1 cellular context compared by ENCODE assay signal in the genomic region with DNA sequence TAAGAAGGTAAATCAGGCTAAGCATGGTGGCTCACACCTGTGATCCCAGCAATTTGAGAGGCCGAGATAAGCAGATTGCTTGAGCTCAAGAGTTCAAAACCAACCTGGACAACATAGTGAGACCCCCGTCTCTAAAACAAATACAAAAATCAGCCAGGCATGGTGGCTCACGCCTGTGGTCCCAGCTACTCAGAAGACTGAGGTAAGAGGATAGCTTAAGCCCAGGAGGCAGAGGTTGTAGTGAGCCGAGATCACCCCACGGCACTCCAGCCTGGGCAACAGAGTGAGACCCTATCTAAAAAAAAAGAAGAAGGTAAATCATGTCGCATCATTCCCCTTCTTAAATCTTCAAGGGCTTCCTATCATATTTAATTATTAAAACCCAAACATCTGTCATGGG.
TF ChIP-seq lines count a peak whose summit lies in the region.

No MANE protein-coding gene starts in this region.

TF ChIP-seq in WTC11, 78 proteins besides CTCF, POLR2A, EP300 and RAD21:
- TF ChIP-seq, protein P1, sequence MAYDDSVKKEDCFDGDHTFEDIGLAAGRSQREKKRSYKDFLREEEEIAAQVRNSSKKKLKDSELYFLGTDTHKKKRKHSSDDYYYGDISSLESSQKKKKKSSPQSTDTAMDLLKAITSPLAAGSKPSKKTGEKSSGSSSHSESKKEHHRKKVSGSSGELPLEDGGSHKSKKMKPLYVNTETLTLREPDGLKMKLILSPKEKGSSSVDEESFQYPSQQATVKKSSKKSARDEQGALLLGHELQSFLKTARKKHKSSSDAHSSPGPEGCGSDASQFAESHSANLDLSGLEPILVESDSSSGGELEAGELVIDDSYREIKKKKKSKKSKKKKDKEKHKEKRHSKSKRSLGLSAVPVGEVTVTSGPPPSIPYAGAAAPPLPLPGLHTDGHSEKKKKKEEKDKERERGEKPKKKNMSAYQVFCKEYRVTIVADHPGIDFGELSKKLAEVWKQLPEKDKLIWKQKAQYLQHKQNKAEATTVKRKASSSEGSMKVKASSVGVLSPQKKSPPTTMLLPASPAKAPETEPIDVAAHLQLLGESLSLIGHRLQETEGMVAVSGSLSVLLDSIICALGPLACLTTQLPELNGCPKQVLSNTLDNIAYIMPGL (CRISPR knock-in tag; IDR thresholded peaks at IDR 0.05): no peak
- TF ChIP-seq ZNF121 (CRISPR knock-in tag; IDR thresholded peaks at IDR 0.05): peak; percentile 53; the same call in 1 of the 2 replicates
